ENCODE assay signal across 8 cellular contexts in genomic region chr12:116015525-116015924, GRCh38.
DNase-seq lines count a peak whose midpoint lies in the region; ATAC-seq, FAIRE-seq and TF ChIP-seq lines count a peak whose summit lies in the region.

No MANE protein-coding gene starts in this region.

- H3K4me3 ChIP-seq in pancreas = no peak overlapping the region

- ATAC-seq in pancreas (peak; percentile 62 to 90 (median 86)), HG03095 (IDR thresholded peaks at IDR 0.05; ENCODE audit: unreplicated experiment) (no peak)

- H3K36me3 ChIP-seq in pancreas = peaks cover 0 to 10% (median 0%) of the 10 kb centered on the region in 3 donors

- peaks cover 9 to 17% (median 10%) of the 10 kb centered on the region in 3 donors for H3K4me1 ChIP-seq in pancreas

- no peaks in the 10 kb centered on the region for H3K27me3 ChIP-seq in pancreas

- no peak overlapping the region for H3K27ac ChIP-seq in pancreas

- H3K9me3 ChIP-seq in pancreas = no peaks in the 10 kb centered on the region

- peak; percentile 96 for FAIRE-seq in pancreas (lab: Jason Lieb, UNC)

- DNase-seq in DMS114 treated with DMSO at 0.1 percent for 48 hours (lab: John Stamatoyannopoulos, UW; ENCODE audit: unreplicated experiment) = peak; percentile 52
- DNase-seq in HuH-7 (ENCODE audit: low spot score) = peak; percentile 6
- DNase-seq in SK-N-DZ (ENCODE audit: low spot score) = peak; percentile 12
- peak; percentile 84 for DNase-seq in fibroblast of peridontal ligament (ENCODE audit: extremely low read depth)
- DNase-seq in pancreas = no peak
- DNase-seq in stimulated activated CD4-positive, alpha-beta T cell treated with anti-CD3 and anti-CD28 coated beads, Interleukin-12 subunit alpha, Interleukin-12 subunit beta, amount 100 ng/mL, for 4 hours = no peak
- no peak for DNase-seq in effector CD8-positive, alpha-beta T cell (lab: John Stamatoyannopoulos, UW)

- intact Hi-C loops in pancreas (cut with DNase I) = no loop called here

- 16% methylated on average over 1 of the region's 1 CpG for WGBS in pancreas, 2 donors

- TF ChIP-seq CTCF in pancreas (IDR thresholded peaks at IDR 0.05) = peak in 3 of 4 donors; percentile 18 to 33 (median 24)

Comparison
In these comparisons a context has a peak if more than half of its experiments do, and no peak if none do; other contexts are left out.
1. DNase-seq: peak in DMS114 treated with DMSO at 0.1 percent for 48 hours (single experiment), HuH-7 (single experiment), SK-N-DZ (single experiment) and fibroblast of peridontal ligament (single experiment); none in pancreas (0 of 6), stimulated activated CD4-positive, alpha-beta T cell treated with anti-CD3 and anti-CD28 coated beads, Interleukin-12 subunit alpha, Interleukin-12 subunit beta, amount 100 ng/mL, for 4 hours (single experiment) and effector CD8-positive, alpha-beta T cell (single experiment).